In genomic region chr19:18605546-18606280, GRCh38 we compare ENCODE assay signal across 11 cellular contexts. TPM values are rescaled to one million over a fixed set of nuclear protein-coding genes. Genes with fewer than 3 reads are reported as not detected.
DNase-seq lines count a peak whose midpoint lies in the region; ATAC-seq, FAIRE-seq and TF ChIP-seq lines count a peak whose summit lies in the region.
"Had no signal": no experiment of that assay in that cellular context is flagged by ENCODE, and none has a peak within 500 bp of the region (broad histone marks: within the 10 kb centered on the region; RNA-seq: fewer than 3 reads in every experiment).

No MANE protein-coding gene starts in this region.

- peaks cover 3% of the 10 kb centered on the region for H3K4me1 ChIP-seq in astrocyte (ENCODE audit: insufficient read depth, low read length)
- peaks cover 36% of the 10 kb centered on the region for H3K4me1 ChIP-seq in lower lobe of right lung
- peaks cover 25 to 52% (median 32%) of the 10 kb centered on the region in 4 donors for H3K4me1 ChIP-seq in upper lobe of left lung

- ATAC-seq in Right ventricle myocardium inferior (no peak), left ventricle myocardium superior (no peak), lower lobe of right lung (no peak), upper lobe of left lung (ENCODE audit: low FRiP score in 2 of 2) (no peak)

- peak overlapping the region; percentile 86 for H3K4me3 Mint-ChIP-seq in astrocyte (ENCODE audit: unreplicated experiment)
- H3K4me3 Mint-ChIP-seq: activated CD4-positive, alpha-beta T cell treated with anti-CD3 and anti-CD28 coated beads, Interleukin-2, amount 10 ng/mL, durations not matched to agents 24 days and 14 days had no signal

- no peaks in the 10 kb centered on the region for H3K79me2 ChIP-seq in astrocyte (ENCODE audit: insufficient read depth, low read length)

- DNase-seq in Right ventricle myocardium inferior (ENCODE audit: missing footprints), result peak; percentile 60
- no peak for DNase-seq in left ventricle myocardium superior
- no peak for DNase-seq in astrocyte (ENCODE audit: low read depth)
- no peak for DNase-seq in lower lobe of right lung
- DNase-seq in upper lobe of left lung, result peak in 1 of 2 donors; percentile 83
- DNase-seq in EL, result no peak
- DNase-seq in epidermal melanocyte (ENCODE audit: insufficient read length, low spot score), result no peak
- no peak for DNase-seq in amniotic stem cell (lab: John Stamatoyannopoulos, UW)
- DNase-seq: activated CD4-positive, alpha-beta T cell treated with anti-CD3 and anti-CD28 coated beads, Interleukin-2, amount 10 ng/mL, durations not matched to agents 24 days and 14 days; aorta had no signal

- peak overlapping the region; percentile 66 for H3K27ac Mint-ChIP-seq in astrocyte (ENCODE audit: unreplicated experiment)
- H3K27ac Mint-ChIP-seq: activated CD4-positive, alpha-beta T cell treated with anti-CD3 and anti-CD28 coated beads, Interleukin-2, amount 10 ng/mL, durations not matched to agents 24 days and 14 days had no signal

- H3K27me3 Mint-ChIP-seq in astrocyte (ENCODE audit: low read depth, unreplicated experiment), result peaks cover 60% of the 10 kb centered on the region

- 0 to 12% methylated on average over 1 to 21 of the region's 65 CpGs for WGBS in upper lobe of left lung, 2 donors

- TF ChIP-seq POLR2A in upper lobe of left lung (IDR thresholded peaks at IDR 0.05), result no peak

- no peak for TF ChIP-seq EP300 in upper lobe of left lung (IDR thresholded peaks at IDR 0.05)

- TF ChIP-seq CTCF in astrocyte (IDR thresholded peaks at IDR 0.05; ENCODE audit: insufficient read depth, low read depth, low read length) (no peak), lower lobe of right lung (IDR thresholded peaks at IDR 0.05) (no peak), upper lobe of left lung (IDR thresholded peaks at IDR 0.05) (no peak)

- intact Hi-C loops in Right ventricle myocardium inferior (cut with DNase I) (no loop called here), left ventricle myocardium superior (cut with micrococcal nuclease) (no loop called here), lower lobe of right lung (cut with DNase I) (no loop called here)

- peaks cover 48% of the 10 kb centered on the region for H3K27me3 ChIP-seq in astrocyte (ENCODE audit: insufficient read depth, low read length)
- H3K27me3 ChIP-seq in lower lobe of right lung (ENCODE audit: low read depth), result peaks cover 88% of the 10 kb centered on the region
- H3K27me3 ChIP-seq in upper lobe of left lung, result peaks cover 0 to 62% (median 37%) of the 10 kb centered on the region in 4 donors

- H3K4me3 ChIP-seq in astrocyte (ENCODE audit: insufficient read depth, low read depth, low read length) (no peak overlapping the region), lower lobe of right lung (peak overlapping the region; percentile 31), upper lobe of left lung (peak overlapping the region in 3 of 4 donors; percentile 28 to 38 (median 31))

- H3K27ac ChIP-seq in astrocyte (ENCODE audit: low read depth, low read length), result no peak overlapping the region
- H3K27ac ChIP-seq in lower lobe of right lung, result no peak overlapping the region
- no peak overlapping the region for H3K27ac ChIP-seq in upper lobe of left lung

- no peak overlapping the region for H2AFZ ChIP-seq in astrocyte (ENCODE audit: low read depth, low read length)

- H3K4me1 Mint-ChIP-seq in astrocyte (ENCODE audit: low read depth, unreplicated experiment), result peaks cover 5% of the 10 kb centered on the region

- peak overlapping the region; percentile 41 for H3K4me2 ChIP-seq in astrocyte (ENCODE audit: low read length)

- no peaks in the 10 kb centered on the region for H3K9me3 Mint-ChIP-seq in astrocyte (ENCODE audit: unreplicated experiment)
- H3K9me3 Mint-ChIP-seq: activated CD4-positive, alpha-beta T cell treated with anti-CD3 and anti-CD28 coated beads, Interleukin-2, amount 10 ng/mL, durations not matched to agents 24 days and 14 days had no signal

- H3K36me3 Mint-ChIP-seq in astrocyte (ENCODE audit: low read depth, unreplicated experiment), result peaks cover 3% of the 10 kb centered on the region

- peaks cover 14% of the 10 kb centered on the region for H4K20me1 ChIP-seq in astrocyte (ENCODE audit: insufficient read depth, low read length)

- FAIRE-seq in astrocyte (lab: Jason Lieb, UNC), result no peak

- H3K9me3 ChIP-seq in astrocyte (ENCODE audit: insufficient read depth, low read depth, low read length), result no peaks in the 10 kb centered on the region
- H3K9me3 ChIP-seq in lower lobe of right lung, result no peaks in the 10 kb centered on the region
- no peaks in the 10 kb centered on the region for H3K9me3 ChIP-seq in upper lobe of left lung

- H3K36me3 ChIP-seq in astrocyte (ENCODE audit: insufficient read depth, low read length), result no peaks in the 10 kb centered on the region
- H3K36me3 ChIP-seq in lower lobe of right lung, result no peaks in the 10 kb centered on the region
- H3K36me3 ChIP-seq in upper lobe of left lung, result no peaks in the 10 kb centered on the region

- no peak overlapping the region for H3K9ac ChIP-seq in astrocyte (ENCODE audit: low read length)

RNA-seq across cellular contexts. Expression of gene CRLF1, which starts 0.9 kb away (rescaled TPM):
- total RNA-seq in Right ventricle myocardium inferior (35.7 TPM), left ventricle myocardium superior (21.4 TPM), astrocyte (18.5 and 53.1 TPM in 2 replicates), lower lobe of right lung (19.9 TPM), upper lobe of left lung (10 to 100 TPM; 15.0 to 54.8 (median 20.0) TPM)
- total RNA-seq: activated CD4-positive, alpha-beta T cell treated with anti-CD3 and anti-CD28 coated beads, Interleukin-2, amount 10 ng/mL, durations not matched to agents 24 days and 14 days; fibroblast of villous mesenchyme had no signal

RNA-seq across cellular contexts. Expression of gene TMEM59L, which starts 7.0 kb away (rescaled TPM):
- total RNA-seq in Right ventricle myocardium inferior, result 2.8 TPM
- total RNA-seq in left ventricle myocardium superior, result 1.5 TPM
- total RNA-seq in astrocyte, result 5.6 and 8.8 TPM in 2 replicates
- total RNA-seq in lower lobe of right lung, result 1.1 TPM
- 1 to 10 TPM in 2 of 6 donors, under 1 TPM in 2, not detected in 2; 0.30 to 2.8 (median 1.0) TPM for total RNA-seq in upper lobe of left lung
- total RNA-seq: activated CD4-positive, alpha-beta T cell treated with anti-CD3 and anti-CD28 coated beads, Interleukin-2, amount 10 ng/mL, durations not matched to agents 24 days and 14 days had no signal

RNA-seq across cellular contexts. Expression of gene REX1BD, which starts 17.1 kb away (rescaled TPM):
- 79.3 TPM for total RNA-seq in Right ventricle myocardium inferior
- total RNA-seq in left ventricle myocardium superior, result 75.8 TPM
- total RNA-seq in astrocyte, result 47.4 and 54.6 TPM in 2 replicates
- total RNA-seq in lower lobe of right lung, result 60.4 TPM
- total RNA-seq in upper lobe of left lung, result 100 to 1,000 TPM in 1 of 6 donors, 10 to 100 TPM in 5; 83.6 to 114 (median 91.6) TPM

RNA-seq across cellular contexts. Expression of gene KLHL26, which starts 31.1 kb away (rescaled TPM):
- total RNA-seq in Right ventricle myocardium inferior (6.6 TPM), left ventricle myocardium superior (5.8 TPM), astrocyte (4.4 and 6.0 TPM in 2 replicates), lower lobe of right lung (14.5 TPM), upper lobe of left lung (10 to 100 TPM in 4 of 6 donors, 1 to 10 TPM in 2; 8.1 to 16.1 (median 12.1) TPM)

RNA-seq across cellular contexts. Expression of gene UBA52, which starts 34.1 kb away (rescaled TPM):
- total RNA-seq in Right ventricle myocardium inferior (737 TPM), left ventricle myocardium superior (725 TPM), astrocyte (1,213 and 1,287 TPM in 2 replicates), lower lobe of right lung (884 TPM), upper lobe of left lung (100 to 1,000 TPM; 127 to 988 (median 458) TPM)
